ENCODE assay signal across 8 cellular contexts in the genomic region with DNA sequence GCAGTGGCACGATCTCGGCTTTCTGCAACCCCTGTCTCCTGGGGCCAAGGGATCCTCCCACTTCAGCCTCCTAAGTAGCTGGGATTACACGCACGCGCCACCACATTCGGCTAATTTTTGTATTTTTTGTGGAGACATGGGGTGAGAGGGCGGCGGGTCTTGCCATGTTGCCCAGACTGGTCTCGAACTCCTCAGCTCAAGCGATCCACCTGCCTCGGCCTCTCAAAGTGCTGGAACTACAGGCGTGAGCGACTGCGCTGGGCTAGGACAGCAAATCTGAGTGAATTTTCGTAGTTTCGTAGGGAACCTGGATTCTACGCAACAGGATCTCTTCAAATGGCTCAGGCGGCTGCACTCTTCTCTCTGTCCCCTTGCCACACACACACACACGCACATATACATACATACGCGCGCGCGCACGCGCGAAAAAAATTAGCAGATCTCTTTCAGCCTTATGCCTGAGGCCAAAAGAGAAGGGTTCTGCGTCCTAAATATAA. TPM values are rescaled to one million over a fixed set of nuclear protein-coding genes. Genes with fewer than 3 reads are reported as not detected.
DNase-seq lines count a peak whose midpoint lies in the region; ATAC-seq, FAIRE-seq and TF ChIP-seq lines count a peak whose summit lies in the region.

No MANE protein-coding gene starts in this region.

- H3K36me3 ChIP-seq in HAP-1 (replicated peaks): no peaks in the 10 kb centered on the region
- H3K36me3 ChIP-seq in pancreas: no peaks in the 10 kb centered on the region

- in situ Hi-C loops in HAP-1 (cut with MboI; ENCODE audit: low sequenced_read_pairs): no loop called here

- H3K9me3 ChIP-seq in HAP-1: no peaks in the 10 kb centered on the region
- H3K9me3 ChIP-seq in pancreas: no peaks in the 10 kb centered on the region

- peaks cover 4% of the 10 kb centered on the region; the same call in 1 of the 2 replicates for H3K27me3 ChIP-seq in HAP-1 (ENCODE audit: low read depth)
- H3K27me3 ChIP-seq in pancreas: no peaks in the 10 kb centered on the region

- TF ChIP-seq CTCF in RWPE1 (conservative IDR thresholded peaks at IDR 0.05; ENCODE audit: low read depth) (no peak), pancreas (IDR thresholded peaks at IDR 0.05) (no peak)

- peak overlapping the region; percentile 80 for H3K27ac ChIP-seq in RWPE1
- H3K27ac ChIP-seq in pancreas: peak overlapping the region in 3 of 4 donors; percentile 7 to 62 (median 54)

- FAIRE-seq in pancreas (lab: Jason Lieb, UNC): no peak

- DNase-seq in HAP-1 (ENCODE audit: low spot score in 2 of 2) (no peak), RWPE1 (ENCODE audit: low spot score) (no peak), pancreas (peak in 1 of 6 donors; percentile 28), NCI-H2081 (lab: John Stamatoyannopoulos, UW) (no peak)

- WGBS in pancreas, 2 donors: 60 to 63% methylated on average over 28 of the region's 28 CpGs

- POLR2A ChIA-PET in RWPE1 (lab: Yijun Ruan, JAX; ENCODE audit: low non-redundant PET): no interaction called here

- ATAC-seq in esophagus mucosa (peak; percentile 1), pancreas (peak in 2 of 4 donors; percentile 1 to 4), GM21515 (IDR thresholded peaks at IDR 0.05; ENCODE audit: unreplicated experiment) (no peak), GM18867 (IDR thresholded peaks at IDR 0.05; ENCODE audit: unreplicated experiment) (no peak), HG02623 (IDR thresholded peaks at IDR 0.05; ENCODE audit: unreplicated experiment) (no peak)

- intact Hi-C loops in pancreas (cut with DNase I): no loop called here

- CTCF ChIA-PET in RWPE1 (lab: Yijun Ruan, JAX): no interaction called here

- peaks cover 4% of the 10 kb centered on the region for H3K4me1 ChIP-seq in HAP-1
- H3K4me1 ChIP-seq in pancreas: peaks cover 0 to 7% (median 7%) of the 10 kb centered on the region in 3 donors

- H3K4me3 ChIP-seq in HAP-1 (peak overlapping the region; percentile 82), pancreas (peak overlapping the region in 2 of 4 donors; percentile 69 to 82)

RNA-seq across cellular contexts. Expression of gene PINLYP, which starts 0.4 kb away (rescaled TPM):
- total RNA-seq in esophagus mucosa (9.1 TPM), pancreas (1 to 10 TPM in 2 of 6 donors, under 1 TPM in 4; 0.51 to 1.5 (median 0.60) TPM)
- 1 to 10 TPM; 5.2 to 7.2 TPM for polyA plus RNA-seq in pancreas

RNA-seq across cellular contexts. Expression of gene XRCC1, which starts 0.7 kb away (rescaled TPM):
- total RNA-seq in esophagus mucosa: 15.6 TPM
- total RNA-seq in pancreas: 10 to 100 TPM in 5 of 6 donors, 1 to 10 TPM in 1; 9.3 to 13.5 (median 12.0) TPM
- polyA plus RNA-seq in pancreas: 10 to 100 TPM; 15.0 to 19.3 TPM

RNA-seq across cellular contexts. Expression of gene IRGQ, which starts 19.9 kb away (rescaled TPM):
- total RNA-seq in esophagus mucosa: 10.5 TPM
- 10 to 100 TPM in 3 of 6 donors, 1 to 10 TPM in 3; 8.2 to 14.7 (median 11.0) TPM for total RNA-seq in pancreas
- 1 to 10 TPM; 4.3 to 6.1 TPM for polyA plus RNA-seq in pancreas

RNA-seq across cellular contexts. Expression of gene ZNF576, which starts 20.4 kb away (rescaled TPM):
- 12.4 TPM for total RNA-seq in esophagus mucosa
- 1 to 10 TPM; 5.2 to 8.6 (median 6.2) TPM for total RNA-seq in pancreas
- 1 to 10 TPM; 7.5 to 8.4 TPM for polyA plus RNA-seq in pancreas

RNA-seq across cellular contexts. Expression of gene SRRM5, which starts 35.9 kb away (rescaled TPM):
- 0.12 TPM for total RNA-seq in esophagus mucosa
- under 1 TPM in 4 of 6 donors, not detected in 2; 0.06 to 0.28 (median 0.22) TPM for total RNA-seq in pancreas
- polyA plus RNA-seq in pancreas: 1 to 10 TPM in 1 of 2 donors, under 1 TPM in 1; 0.87 to 1.3 TPM
